In the genomic region with DNA sequence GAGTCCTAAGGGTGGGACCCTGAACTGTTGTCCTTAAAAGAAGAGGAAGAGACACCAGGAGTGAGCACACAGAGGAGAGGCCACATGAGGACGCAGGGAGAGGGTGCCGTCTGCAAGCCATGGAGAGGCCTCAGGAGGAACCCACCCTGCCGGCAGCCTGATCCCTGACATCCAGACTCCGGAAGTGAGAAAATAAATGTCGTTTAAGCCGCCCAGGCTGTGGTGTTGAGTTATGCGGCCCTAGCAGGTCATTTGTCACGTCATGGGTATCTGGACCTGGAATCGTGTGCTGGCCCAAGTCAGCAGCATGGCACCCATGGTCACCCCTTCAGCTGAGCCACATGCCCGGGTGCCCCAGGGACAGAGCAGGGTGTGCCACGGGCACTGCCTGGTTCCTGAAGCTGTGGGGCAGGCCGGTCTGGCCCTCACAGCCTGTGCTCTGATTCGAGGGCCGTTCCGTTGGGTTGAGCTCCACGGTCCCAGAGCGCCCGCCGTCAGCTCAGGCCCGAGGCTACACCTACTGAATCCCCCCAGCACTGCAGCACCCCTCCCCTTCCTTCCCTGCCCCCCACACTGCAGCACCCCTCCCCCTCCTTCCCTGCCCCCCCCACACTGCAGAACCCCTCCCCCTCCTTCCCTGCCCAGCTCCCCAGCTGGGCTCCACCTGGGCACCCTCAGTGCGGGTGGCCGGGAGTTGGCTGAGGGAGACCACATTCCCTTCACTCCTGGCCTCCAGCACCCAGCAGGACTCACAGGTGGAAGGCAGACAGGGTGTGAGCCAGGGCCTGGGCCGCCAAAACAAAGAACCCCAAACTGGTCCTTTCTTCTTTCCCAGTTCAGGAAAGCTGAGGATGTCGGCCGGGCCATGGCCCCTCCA, we compare ENCODE assay signal across 10 cellular contexts. TPM values are rescaled to one million over a fixed set of nuclear protein-coding genes. Genes with fewer than 3 reads are reported as not detected.
DNase-seq lines count a peak whose midpoint lies in the region; FAIRE-seq and TF ChIP-seq lines count a peak whose summit lies in the region.
"Had no signal": no experiment of that assay in that cellular context is flagged by ENCODE, and none has a peak within 500 bp of the region (broad histone marks: within the 10 kb centered on the region; RNA-seq: fewer than 3 reads in every experiment).

No MANE protein-coding gene starts in this region.

- peak; percentile 17 for DNase-seq in Caki2 (ENCODE audit: low read depth)
- DNase-seq in astrocyte (ENCODE audit: low read depth) = no peak
- DNase-seq in neuronal stem cell (ENCODE audit: low spot score) = no peak
- no peak for DNase-seq in NCI-H1105 treated with DMSO at 0.1 percent for 48 hours (lab: John Stamatoyannopoulos, UW)
- DNase-seq in stimulated activated CD4-positive, alpha-beta T cell treated with anti-CD3 and anti-CD28 coated beads, Interleukin-12 subunit alpha, Interleukin-12 subunit beta, amount 100 ng/mL, for 4 hours = no peak
- DNase-seq in GM12891 (ENCODE audit: insufficient read length, low spot score) = no peak
- no peak for DNase-seq in activated naive CD4-positive, alpha-beta T cell treated with Interleukin-2 at 50 U/mL for 16 hours
- DNase-seq: MG63 had no signal

- peak overlapping the region; percentile 55 for H3K23ac ChIP-seq in neuronal stem cell (ENCODE audit: low read depth, low read length, poor library complexity)

- H3K4me3 ChIP-seq in KMS-11 (IDR thresholded peaks at IDR 0.05; ENCODE audit: insufficient read depth, low read depth, low read length) (no peak overlapping the region), astrocyte (ENCODE audit: insufficient read depth, low read depth, low read length) (no peak overlapping the region), neuronal stem cell (ENCODE audit: low read length in 2 of 2) (no peak overlapping the region)
- H3K4me3 ChIP-seq: MG63, right lobe of liver had no signal

- no peaks in the 10 kb centered on the region for H3K9me3 Mint-ChIP-seq in astrocyte (ENCODE audit: unreplicated experiment)

- H3K4me2 ChIP-seq in KMS-11 (peak overlapping the region; percentile 27; the same call in 1 of the 2 replicates), astrocyte (ENCODE audit: low read length) (no peak overlapping the region), neuronal stem cell (ENCODE audit: insufficient read depth, low read length, poor library complexity, severe bottlenecking) (no peak overlapping the region)

- H4K91ac ChIP-seq in neuronal stem cell (ENCODE audit: low read depth, low read length, poor library complexity) = no peak overlapping the region

- H3K79me2 ChIP-seq in KMS-11 (ENCODE audit: insufficient read depth, low read depth) = 0 out of 2 replicates have a peak, but pooled peaks cover 6% of the 10 kb centered on the region
- peaks cover 12% of the 10 kb centered on the region for H3K79me2 ChIP-seq in astrocyte (ENCODE audit: insufficient read depth, low read length)

- H3K4me1 Mint-ChIP-seq in astrocyte (ENCODE audit: low read depth, unreplicated experiment) = peaks cover 14% of the 10 kb centered on the region

- no peaks in the 10 kb centered on the region for H3K27me3 Mint-ChIP-seq in astrocyte (ENCODE audit: low read depth, unreplicated experiment)

- peak overlapping the region; percentile 81 for H2AK5ac ChIP-seq in neuronal stem cell (ENCODE audit: low read depth, low read length)

- H3K14ac ChIP-seq in neuronal stem cell (ENCODE audit: low read length) = no peak overlapping the region

- H3K18ac ChIP-seq in neuronal stem cell (ENCODE audit: low read length) = peak overlapping the region; percentile 76

- peak overlapping the region; percentile 33; the same call in 1 of the 2 replicates for H3K27ac ChIP-seq in KMS-11
- H3K27ac ChIP-seq in astrocyte (ENCODE audit: low read depth, low read length) = peak overlapping the region; percentile 1
- H3K27ac ChIP-seq in neuronal stem cell (replicated peaks; ENCODE audit: low read length) = no peak overlapping the region

- TF ChIP-seq CTCF in KMS-11 (conservative IDR thresholded peaks at IDR 0.05; ENCODE audit: low read depth, low read length) = no peak
- TF ChIP-seq CTCF in astrocyte (IDR thresholded peaks at IDR 0.05; ENCODE audit: insufficient read depth, low read depth, low read length) = no peak

- no peak overlapping the region for H3K4ac ChIP-seq in neuronal stem cell (ENCODE audit: low read length)

- no peaks in the 10 kb centered on the region for H3K36me3 Mint-ChIP-seq in astrocyte (ENCODE audit: low read depth, unreplicated experiment)

- TF ChIP-seq POLR2A in GM12891 (IDR thresholded peaks at IDR 0.05; ENCODE audit: low read depth, low read length) = no peak

- no peak overlapping the region for H3K4me3 Mint-ChIP-seq in astrocyte (ENCODE audit: unreplicated experiment)

- H2BK12ac ChIP-seq in neuronal stem cell (ENCODE audit: low read length) = no peak overlapping the region

- H2BK15ac ChIP-seq in neuronal stem cell (ENCODE audit: low read length) = peak overlapping the region; percentile 67

- no peak overlapping the region for H2AFZ ChIP-seq in KMS-11 (ENCODE audit: low read depth)
- no peak overlapping the region for H2AFZ ChIP-seq in astrocyte (ENCODE audit: low read depth, low read length)
- no peak overlapping the region for H2AFZ ChIP-seq in neuronal stem cell (ENCODE audit: low read length)

- in situ Hi-C loops in Caki2 (cut with HindIII; ENCODE audit: low pct_unique_long_range_greater_than_20kb, low sequenced_read_pairs) = no loop called here

- no peaks in the 10 kb centered on the region for H3K79me1 ChIP-seq in neuronal stem cell (ENCODE audit: low read depth, low read length)

- H3K27ac Mint-ChIP-seq in astrocyte (ENCODE audit: unreplicated experiment) = peak overlapping the region; percentile 86

- FAIRE-seq in astrocyte (lab: Jason Lieb, UNC) (no peak), GM12891 (lab: Jason Lieb, UNC) (no peak)

- H3K9ac ChIP-seq in KMS-11 (no peak overlapping the region), astrocyte (ENCODE audit: low read length) (no peak overlapping the region), neuronal stem cell (ENCODE audit: low read depth, low read length, poor library complexity) (no peak overlapping the region)

- no peak overlapping the region for H2BK120ac ChIP-seq in neuronal stem cell (ENCODE audit: low read depth, low read length)

- no peak overlapping the region for H2BK5ac ChIP-seq in neuronal stem cell (ENCODE audit: low read length)

- H3K9me3 ChIP-seq in astrocyte (ENCODE audit: insufficient read depth, low read depth, low read length) = no peaks in the 10 kb centered on the region
- H3K9me3 ChIP-seq in neuronal stem cell (replicated peaks in 1 of 2; ENCODE audit: control insufficient read depth in 2 of 2, insufficient read depth in 1 of 2, low read depth in 1 of 2, low read length in 2 of 2) = no peaks in the 10 kb centered on the region
- H3K9me3 ChIP-seq: MG63, right lobe of liver had no signal

- H3K4me1 ChIP-seq in KMS-11 (ENCODE audit: low read depth, poor library complexity, severe bottlenecking) = peaks cover 43% of the 10 kb centered on the region
- H3K4me1 ChIP-seq in astrocyte (ENCODE audit: insufficient read depth, low read length) = peaks cover 47% of the 10 kb centered on the region
- H3K4me1 ChIP-seq in neuronal stem cell (ENCODE audit: control insufficient read depth in 2 of 2, insufficient read depth in 1 of 2, low read depth in 1 of 2, low read length in 2 of 2) = peaks cover 5 to 16% of the 10 kb centered on the region in 2 donors

- H4K20me1 ChIP-seq in KMS-11 (ENCODE audit: insufficient read depth) (no peaks in the 10 kb centered on the region), astrocyte (ENCODE audit: insufficient read depth, low read length) (no peaks in the 10 kb centered on the region)

- H3K36me3 ChIP-seq in KMS-11 (ENCODE audit: insufficient read depth) (no peaks in the 10 kb centered on the region), astrocyte (ENCODE audit: insufficient read depth, low read length) (no peaks in the 10 kb centered on the region), neuronal stem cell (replicated peaks in 1 of 2; ENCODE audit: control insufficient read depth in 2 of 2, insufficient read depth in 2 of 2, low read length in 2 of 2) (no peaks in the 10 kb centered on the region)
- H3K36me3 ChIP-seq: MG63, right lobe of liver had no signal

- no CpG with 5 or more reads among the region's 25 CpGs for WGBS in neuronal stem cell (ENCODE audit: extremely low coverage in 2 of 2, insufficient read length in 2 of 2, insufficient replicate concordance in 1 of 2), 2 donors

- H3K27me3 ChIP-seq in KMS-11 (ENCODE audit: insufficient read depth, low read depth) (no peaks in the 10 kb centered on the region), astrocyte (ENCODE audit: insufficient read depth, low read length) (no peaks in the 10 kb centered on the region), neuronal stem cell (ENCODE audit: control insufficient read depth in 3 of 3, insufficient read depth in 3 of 3, low read depth in 1 of 3, low read length in 3 of 3) (no peaks in the 10 kb centered on the region)
- H3K27me3 ChIP-seq: MG63, right lobe of liver had no signal

- H4K8ac ChIP-seq in neuronal stem cell (ENCODE audit: low read depth, low read length) = no peak overlapping the region

TF ChIP-seq in GM12891, 5 proteins besides CTCF, POLR2A, EP300 and RAD21:
- TF ChIP-seq POU2F2 (IDR thresholded peaks at IDR 0.05; ENCODE audit: low read depth, low read length) = no peak
- TF ChIP-seq SPI1 (IDR thresholded peaks at IDR 0.05; ENCODE audit: low read depth, low read length) = no peak
- TF ChIP-seq TAF1 (IDR thresholded peaks at IDR 0.05; ENCODE audit: low read depth, low read length) = no peak
- TF ChIP-seq POLR2AphosphoS5 (IDR thresholded peaks at IDR 0.05; ENCODE audit: low read depth, low read length) = no peak
- TF ChIP-seq PAX5 (IDR thresholded peaks at IDR 0.05; ENCODE audit: insufficient read depth, low read length, severe bottlenecking) = no peak

RNA-seq across cellular contexts. Expression of gene CCDC57, which starts 2.7 kb away (rescaled TPM):
- total RNA-seq in Caki2 (2014; rRNA removed; shearing (Covaris generic); ENCODE audit: low replicate concordance) = 8.4 and 10.8 TPM in 2 replicates
- total RNA-seq in astrocyte = 19.9 and 20.4 TPM in 2 replicates
- polyA plus RNA-seq in neuronal stem cell (2013, experiment 1 of 2) = 26.0 TPM
- polyA plus RNA-seq in neuronal stem cell (2013, experiment 2 of 2) = 24.0 TPM
- polyA plus RNA-seq in GM12891 (2012; ENCODE audit: low read depth, missing spikeins) = 62.4 TPM

RNA-seq across cellular contexts. Expression of gene SLC16A3, which starts 13.5 kb away (rescaled TPM):
- 589 and 677 TPM in 2 replicates for total RNA-seq in Caki2 (2014; rRNA removed; shearing (Covaris generic); ENCODE audit: low replicate concordance)
- 292 and 385 TPM in 2 replicates for total RNA-seq in astrocyte
- polyA plus RNA-seq in neuronal stem cell (2013, experiment 1 of 2) = 3.5 TPM
- polyA plus RNA-seq in neuronal stem cell (2013, experiment 2 of 2) = 3.2 TPM
- polyA plus RNA-seq in GM12891 (2012; ENCODE audit: low read depth, missing spikeins) = 92.3 TPM

RNA-seq across cellular contexts. Expression of gene CSNK1D, which starts 58.2 kb away (rescaled TPM):
- total RNA-seq in Caki2 (2014; rRNA removed; shearing (Covaris generic); ENCODE audit: low replicate concordance) = 73.2 and 80.4 TPM in 2 replicates
- 146 and 153 TPM in 2 replicates for total RNA-seq in astrocyte
- 70.3 TPM for polyA plus RNA-seq in neuronal stem cell (2013, experiment 1 of 2)
- polyA plus RNA-seq in neuronal stem cell (2013, experiment 2 of 2) = 72.1 TPM
- polyA plus RNA-seq in GM12891 (2012; ENCODE audit: low read depth, missing spikeins) = 60.6 TPM
